ENCODE assay signal across 22 cellular contexts in genomic region chr15:34719883-34720148, GRCh38. TPM values are rescaled to one million over a fixed set of nuclear protein-coding genes. Genes with fewer than 3 reads are reported as not detected.
DNase-seq lines count a peak whose midpoint lies in the region; ATAC-seq and TF ChIP-seq lines count a peak whose summit lies in the region.
"Had no signal": no experiment of that assay in that cellular context is flagged by ENCODE, and none has a peak within 500 bp of the region (broad histone marks: within the 10 kb centered on the region; RNA-seq: fewer than 3 reads in every experiment).

No MANE protein-coding gene starts in this region.

- H3K27me3 Mint-ChIP-seq in osteocyte (ENCODE audit: unreplicated experiment) (no peaks in the 10 kb centered on the region), WTC11 (ENCODE audit: low read depth) (no peaks in the 10 kb centered on the region; the same call in 1 of the 2 replicates)
- peaks cover 29% of the 10 kb centered on the region for H3K27me3 Mint-ChIP-seq in activated T-helper 17 cell treated with anti-CD3 and anti-CD28 coated beads, Interleukin-2, amount 50 U/mL, for 72 hours

- no peaks in the 10 kb centered on the region for H3K79me2 ChIP-seq in GM23248 (ENCODE audit: insufficient read depth)

- no peak overlapping the region for H3K4me3 Mint-ChIP-seq in osteocyte (ENCODE audit: unreplicated experiment)
- H3K4me3 Mint-ChIP-seq in WTC11 = no peak overlapping the region
- H3K4me3 Mint-ChIP-seq in activated T-helper 17 cell treated with anti-CD3 and anti-CD28 coated beads, Interleukin-2, amount 50 U/mL, for 72 hours = no peak overlapping the region
- H3K4me3 Mint-ChIP-seq: CD4-positive, alpha-beta T cell had no signal

- no peak overlapping the region for H3K4me3 ChIP-seq in GM23248
- H3K4me3 ChIP-seq: HAP-1, K562, PC-9 had no signal

- no peak overlapping the region for H3K4me2 ChIP-seq in GM23248 (ENCODE audit: unreplicated experiment)
- H3K4me2 ChIP-seq: PC-9 had no signal

- POLR2A ChIA-PET in WTC11 (lab: Charles Lee) = no interaction called here

- H3F3A ChIP-seq in GM23248 (ENCODE audit: insufficient read depth) = peaks cover 32% of the 10 kb centered on the region

- H4K20me1 ChIP-seq in GM23248 (ENCODE audit: insufficient read depth) = no peaks in the 10 kb centered on the region

- WGBS in GM23248 (ENCODE audit: low coverage in 1 of 2, low lambda C conversion rate in 2 of 2, missing lambda C conversion rate in 2 of 2), 2 experiments = 76 to 83% methylated on average over 2 of the region's 2 CpGs

- DNase-seq in G401 (ENCODE audit: low spot score) = peak; percentile 54
- no peak for DNase-seq in GM23248
- DNase-seq in cerebellar cortex (ENCODE audit: low spot score) = peak; percentile 78
- DNase-seq in osteocyte (ENCODE audit: extremely low spot score, unreplicated experiment) = no peak
- no peak for DNase-seq in WTC11 (ENCODE audit: low spot score)
- no peak for DNase-seq in effector CD8-positive, alpha-beta T cell (lab: John Stamatoyannopoulos, UW)
- DNase-seq in iPS-NIHi7 (ENCODE audit: extremely low spot score) = no peak
- DNase-seq: CD4-positive, alpha-beta T cell; COR-L47; DMS79; MM.1S; NCI-H1048; NCI-H1417 treated with DMSO at 0.1 percent for 48 hours; NCI-H187; NCI-H446 treated with DMSO at 0.1 percent for 48 hours; PC-9; RPMI8226 had no signal

- 0 out of 2 replicates have a peak overlapping the region, but pooled peaks have one; percentile 22 for H2AFZ ChIP-seq in GM23248
- H2AFZ ChIP-seq: PC-9 had no signal

- H3K9me3 Mint-ChIP-seq in osteocyte (ENCODE audit: unreplicated experiment) (no peaks in the 10 kb centered on the region), WTC11 (no peaks in the 10 kb centered on the region)
- no peaks in the 10 kb centered on the region for H3K9me3 Mint-ChIP-seq in activated T-helper 17 cell treated with anti-CD3 and anti-CD28 coated beads, Interleukin-2, amount 50 U/mL, for 72 hours
- H3K9me3 Mint-ChIP-seq: CD4-positive, alpha-beta T cell had no signal

- H3K27ac Mint-ChIP-seq in osteocyte (ENCODE audit: unreplicated experiment) (peak overlapping the region; percentile 20), WTC11 (no peak overlapping the region)
- H3K27ac Mint-ChIP-seq in activated T-helper 17 cell treated with anti-CD3 and anti-CD28 coated beads, Interleukin-2, amount 50 U/mL, for 72 hours = no peak overlapping the region
- H3K27ac Mint-ChIP-seq: CD4-positive, alpha-beta T cell had no signal

- CTCF ChIA-PET in WTC11 (lab: Charles Lee) = interaction anchor here (3.1 kb wide), 1 partner anchor 11 kb away, joined by 17 read pairs; no protein-coding TSS in a partner anchor

- peaks cover 59% of the 10 kb centered on the region for H3K4me1 Mint-ChIP-seq in osteocyte (ENCODE audit: unreplicated experiment)
- H3K4me1 Mint-ChIP-seq in WTC11 = peaks cover 13% of the 10 kb centered on the region
- H3K4me1 Mint-ChIP-seq in activated T-helper 17 cell treated with anti-CD3 and anti-CD28 coated beads, Interleukin-2, amount 50 U/mL, for 72 hours = no peaks in the 10 kb centered on the region

- no peak for ATAC-seq in WTC11
- ATAC-seq in activated T-helper 17 cell treated with anti-CD3 and anti-CD28 coated beads, Interleukin-2, amount 50 U/mL, for 72 hours (replicated peaks) = no peak

- peaks cover 51% of the 10 kb centered on the region for H3K4me1 ChIP-seq in GM23248 (ENCODE audit: insufficient read depth)

- TF ChIP-seq CTCF in osteocyte (IDR thresholded peaks at IDR 0.05) (no peak), WTC11 (IDR thresholded peaks at IDR 0.05) (no peak)

- H3K9me3 ChIP-seq in GM23248 (ENCODE audit: low read depth) = no peaks in the 10 kb centered on the region
- H3K9me3 ChIP-seq: HAP-1 had no signal

- no peaks in the 10 kb centered on the region for H3K27me3 ChIP-seq in GM23248 (replicated peaks; ENCODE audit: insufficient read depth)

- no peaks in the 10 kb centered on the region for H3K36me3 ChIP-seq in GM23248 (ENCODE audit: low read depth)
- H3K36me3 ChIP-seq: HAP-1 had no signal

- no peaks in the 10 kb centered on the region for H3K9me2 ChIP-seq in GM23248 (ENCODE audit: insufficient read depth)

- no peak overlapping the region for H3K27ac ChIP-seq in GM23248
- H3K27ac ChIP-seq: PC-9 had no signal

- H3K9ac ChIP-seq in GM23248 = no peak overlapping the region

- in situ Hi-C loops in G401 (cut with HindIII; ENCODE audit: low sequenced_read_pairs) = no loop called here
- in situ Hi-C loops in GM23248 (cut with MboI) = no loop called here

- H3K36me3 Mint-ChIP-seq in osteocyte (ENCODE audit: unreplicated experiment) (no peaks in the 10 kb centered on the region), WTC11 (no peaks in the 10 kb centered on the region)
- H3K36me3 Mint-ChIP-seq in activated T-helper 17 cell treated with anti-CD3 and anti-CD28 coated beads, Interleukin-2, amount 50 U/mL, for 72 hours (ENCODE audit: low read depth) = no peaks in the 10 kb centered on the region

TF ChIP-seq in WTC11, 78 proteins besides CTCF, POLR2A, EP300 and RAD21:
- TF ChIP-seq E2F5 (CRISPR knock-in tag; IDR thresholded peaks at IDR 0.05) (no peak), ZNF138 (CRISPR knock-in tag; conservative IDR thresholded peaks at IDR 0.05) (no peak), ELF4 (CRISPR knock-in tag; IDR thresholded peaks at IDR 0.05; ENCODE audit: low read depth) (no peak), ZSCAN18 (CRISPR knock-in tag; IDR thresholded peaks at IDR 0.05) (no peak), SMAD3 (CRISPR knock-in tag; IDR thresholded peaks at IDR 0.05; ENCODE audit: borderline replicate concordance) (no peak), CBFB (CRISPR knock-in tag; IDR thresholded peaks at IDR 0.05; ENCODE audit: low read depth) (no peak)
- TF ChIP-seq, protein P1, sequence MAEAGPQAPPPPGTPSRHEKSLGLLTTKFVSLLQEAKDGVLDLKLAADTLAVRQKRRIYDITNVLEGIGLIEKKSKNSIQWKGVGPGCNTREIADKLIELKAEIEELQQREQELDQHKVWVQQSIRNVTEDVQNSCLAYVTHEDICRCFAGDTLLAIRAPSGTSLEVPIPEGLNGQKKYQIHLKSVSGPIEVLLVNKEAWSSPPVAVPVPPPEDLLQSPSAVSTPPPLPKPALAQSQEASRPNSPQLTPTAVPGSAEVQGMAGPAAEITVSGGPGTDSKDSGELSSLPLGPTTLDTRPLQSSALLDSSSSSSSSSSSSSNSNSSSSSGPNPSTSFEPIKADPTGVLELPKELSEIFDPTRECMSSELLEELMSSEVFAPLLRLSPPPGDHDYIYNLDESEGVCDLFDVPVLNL (CRISPR knock-in tag; IDR thresholded peaks at IDR 0.05; ENCODE audit: borderline replicate concordance, low read depth) = no peak
TF ChIP-seq in WTC11: peak in this region for 0.

RNA-seq across cellular contexts. Expression of gene GJD2, which starts 35.0 kb away (rescaled TPM):
- 9.6 and 17.1 TPM in 2 replicates for total RNA-seq in G401 (2014; rRNA removed; shearing (Covaris generic))
- total RNA-seq in GM23248 (2014; rRNA removed; shearing (Covaris generic)) = not detected in 2 replicates
- polyA plus RNA-seq in GM23248 (2016; fragmentation: Nextera tagmentation; extraction: Ambion mirVana) = not detected in 2 replicates
- total RNA-seq in osteocyte = not detected in 2 replicates
- total RNA-seq in WTC11 (2021) = 0.14 to 0.22 TPM (median 0.21 TPM) in 3 replicates
- total RNA-seq in activated T-helper 17 cell treated with anti-CD3 and anti-CD28 coated beads, Interleukin-2, amount 50 U/mL, for 72 hours = not detected
- total RNA-seq: CD4-positive, alpha-beta T cell; K562; LHCN-M2; PC-9 had no signal
- polyA plus RNA-seq: BJ, K562 had no signal

Comparison
In these comparisons a context has a peak if more than half of its experiments do, and no peak if none do; other contexts are left out.
1. DNase-seq: peak in G401 (single experiment) and cerebellar cortex (single experiment); none in GM23248 (single experiment), osteocyte (single experiment), WTC11 (single experiment), effector CD8-positive, alpha-beta T cell (single experiment) and iPS-NIHi7 (single experiment).